ENCODE assay signal across 1 cellular context in genomic region chr14:22821193-22822016, GRCh38.
TF ChIP-seq lines count a peak whose summit lies in the region.

No MANE protein-coding gene starts in this region.

TF ChIP-seq in HepG2, 621 proteins besides CTCF, POLR2A, EP300 and RAD21 (continued from another document and continues in another):
- TF ChIP-seq ZSCAN30 (CRISPR knock-in tag; IDR thresholded peaks at IDR 0.05) (no peak), IKZF5 (CRISPR knock-in tag; IDR thresholded peaks at IDR 0.05) (peak; percentile 93), ZNF530 (CRISPR knock-in tag; IDR thresholded peaks at IDR 0.05; ENCODE audit: low read depth) (no peak), FOXP4 (CRISPR knock-in tag; IDR thresholded peaks at IDR 0.05) (no peak; the same call in 1 of the 2 replicates), GFI1 (CRISPR knock-in tag; IDR thresholded peaks at IDR 0.05; ENCODE audit: borderline replicate concordance) (0 out of 2 replicates have a peak, but pooled peaks have one; percentile 34), RFXANK (CRISPR knock-in tag; IDR thresholded peaks at IDR 0.05) (0 out of 2 replicates have a peak, but pooled peaks have one; percentile 56), ZNF850 (CRISPR knock-in tag; conservative IDR thresholded peaks at IDR 0.05) (no peak), FOXO1 (CRISPR knock-in tag; IDR thresholded peaks at IDR 0.05) (peak; percentile 59; the same call in 1 of the 2 replicates), PHB2 (IDR thresholded peaks at IDR 0.05; ENCODE audit: partially characterized antibody) (no peak), ZNF777 (CRISPR knock-in tag; IDR thresholded peaks at IDR 0.05) (peak; percentile 57), NCOR1 (IDR thresholded peaks at IDR 0.05; ENCODE audit: borderline replicate concordance, low read length) (no peak), ZNF75D (CRISPR knock-in tag; IDR thresholded peaks at IDR 0.05; ENCODE audit: borderline replicate concordance) (no peak), ZBTB43 (CRISPR knock-in tag; conservative IDR thresholded peaks at IDR 0.05) (peak; percentile 86), ZFP91 (CRISPR knock-in tag; IDR thresholded peaks at IDR 0.05; ENCODE audit: borderline replicate concordance) (no peak; the same call in 1 of the 2 replicates), MAFK (conservative IDR thresholded peaks at IDR 0.05 in 1 of 2, IDR thresholded peaks at IDR 0.05 in 1 of 2; ENCODE audit: low read length in 2 of 2) (no peak), ATF7 (IDR thresholded peaks at IDR 0.05) (no peak), ATF7 (CRISPR knock-in tag; IDR thresholded peaks at IDR 0.05) (peak; percentile 82; the same call in 1 of the 2 replicates), TSC22D2 (CRISPR knock-in tag; IDR thresholded peaks at IDR 0.05; ENCODE audit: borderline replicate concordance) (peak; percentile 98), ZNF556 (CRISPR knock-in tag; IDR thresholded peaks at IDR 0.05; ENCODE audit: borderline replicate concordance) (no peak), BCLAF1 (IDR thresholded peaks at IDR 0.05) (no peak), ZFP82 (CRISPR knock-in tag; IDR thresholded peaks at IDR 0.05; ENCODE audit: borderline replicate concordance) (no peak), MNT (IDR thresholded peaks at IDR 0.05) (no peak), BHLHE40 (IDR thresholded peaks at IDR 0.05; ENCODE audit: low read length) (no peak), ZNF276 (CRISPR knock-in tag; IDR thresholded peaks at IDR 0.05; ENCODE audit: low read depth) (peak; percentile 96), BRF2 (CRISPR knock-in tag; IDR thresholded peaks at IDR 0.05) (peak; percentile 50; the same call in 1 of the 2 replicates), SMARCE1 (IDR thresholded peaks at IDR 0.05; ENCODE audit: borderline replicate concordance) (no peak), ISL2 (CRISPR knock-in tag; IDR thresholded peaks at IDR 0.05) (no peak), ZNF678 (CRISPR knock-in tag; IDR thresholded peaks at IDR 0.05) (peak; percentile 93; the same call in 1 of the 2 replicates), ZNF800 (CRISPR knock-in tag; IDR thresholded peaks at IDR 0.05) (peak; percentile 81), ZUFSP (CRISPR knock-in tag; IDR thresholded peaks at IDR 0.05; ENCODE audit: borderline replicate concordance) (no peak; the same call in 1 of the 2 replicates), ZBTB20 (CRISPR knock-in tag; IDR thresholded peaks at IDR 0.05; ENCODE audit: borderline replicate concordance, low read depth) (peak; percentile 80; the same call in 1 of the 2 replicates), ELK4 (CRISPR knock-in tag; IDR thresholded peaks at IDR 0.05; ENCODE audit: borderline replicate concordance) (no peak; the same call in 1 of the 2 replicates), ZNF768 (CRISPR knock-in tag; IDR thresholded peaks at IDR 0.05) (peak; percentile 77; the same call in 1 of the 2 replicates), JDP2 (CRISPR knock-in tag; IDR thresholded peaks at IDR 0.05; ENCODE audit: borderline replicate concordance) (no peak), RCOR2 (CRISPR knock-in tag; IDR thresholded peaks at IDR 0.05) (no peak), BCL6 (CRISPR knock-in tag; IDR thresholded peaks at IDR 0.05) (peak; percentile 53; the same call in 1 of the 2 replicates), MXD3 (CRISPR knock-in tag; IDR thresholded peaks at IDR 0.05) (peak; percentile 92), PAF1 (CRISPR knock-in tag; IDR thresholded peaks at IDR 0.05) (no peak)
